ENCODE assay signal across 11 cellular contexts in the genomic region with DNA sequence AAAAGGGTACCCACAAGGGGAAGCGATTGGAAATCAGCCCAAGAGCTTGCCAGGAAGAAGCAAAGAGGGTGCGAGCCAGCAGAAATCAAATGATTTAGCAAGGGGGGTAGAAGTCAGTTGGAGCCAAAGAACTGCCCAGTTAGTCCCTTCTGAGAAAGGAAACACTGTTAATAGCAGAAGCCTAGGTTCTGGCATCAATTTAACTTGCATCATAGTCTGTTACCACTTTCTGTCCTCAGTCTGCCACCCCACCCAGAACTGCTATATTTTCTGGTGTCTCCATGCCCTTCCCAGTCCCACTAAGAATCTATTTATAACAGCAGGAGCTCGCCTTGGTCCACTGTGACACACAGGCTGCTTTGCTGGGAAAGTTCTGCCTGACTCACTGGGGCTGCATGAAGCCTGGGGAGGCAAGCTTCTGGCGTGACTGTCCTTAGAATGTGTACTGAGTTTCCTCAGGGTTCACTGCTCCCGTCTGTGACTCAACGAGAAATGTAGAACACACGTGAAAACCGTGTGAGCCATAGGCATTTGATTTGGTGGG.
DNase-seq lines count a peak whose midpoint lies in the region; ATAC-seq and TF ChIP-seq lines count a peak whose summit lies in the region.
"Had no signal": no experiment of that assay in that cellular context is flagged by ENCODE, and none has a peak within 500 bp of the region (broad histone marks: within the 10 kb centered on the region; RNA-seq: fewer than 3 reads in every experiment).

No MANE protein-coding gene starts in this region.

- H3K9me3 Mint-ChIP-seq in mesothelial cell of epicardium: peaks cover 15% of the 10 kb centered on the region
- H3K9me3 Mint-ChIP-seq: activated B cell treated with CpG ODN at 0.5 μM for 24 hours had no signal

- no peak for TF ChIP-seq POLR2A in lower leg skin (IDR thresholded peaks at IDR 0.05)
- TF ChIP-seq POLR2A in tibial nerve (IDR thresholded peaks at IDR 0.05): no peak
- TF ChIP-seq POLR2A in GM18505 (IDR thresholded peaks at IDR 0.05; ENCODE audit: borderline replicate concordance, extremely low read depth, insufficient read depth, insufficient read length): no peak

- no peak for TF ChIP-seq CTCF in lower leg skin (IDR thresholded peaks at IDR 0.05)
- no peak for TF ChIP-seq CTCF in tibial nerve (IDR thresholded peaks at IDR 0.05)
- TF ChIP-seq CTCF in mesothelial cell of epicardium (IDR thresholded peaks at IDR 0.05; ENCODE audit: unreplicated experiment): no peak

- H3K27ac ChIP-seq in tibial nerve: peak overlapping the region in 2 of 4 donors; percentile 44 to 57
- H3K27ac ChIP-seq: parathyroid adenoma had no signal

- H3K27me3 ChIP-seq in tibial nerve: no peaks in the 10 kb centered on the region

- H3K4me3 ChIP-seq in lower leg skin (ENCODE audit: low read depth, poor library complexity, severe bottlenecking) (no peak overlapping the region), tibial nerve (no peak overlapping the region)

- H3K36me3 ChIP-seq in tibial nerve: no peaks in the 10 kb centered on the region

- intact Hi-C loops in lower leg skin (cut with DNase I; ENCODE audit: low total_unique reads): no loop called here

- ATAC-seq in GM18505 (IDR thresholded peaks at IDR 0.05; ENCODE audit: unreplicated experiment) (no peak), GM19463 (IDR thresholded peaks at IDR 0.05; ENCODE audit: unreplicated experiment) (no peak), HG02973 (IDR thresholded peaks at IDR 0.05; ENCODE audit: unreplicated experiment) (no peak)

- H3K4me3 Mint-ChIP-seq in mesothelial cell of epicardium: no peak overlapping the region
- H3K4me3 Mint-ChIP-seq: activated B cell treated with CpG ODN at 0.5 μM for 24 hours had no signal

- WGBS in lower leg skin, 2 donors: 33 to 38% methylated on average over 8 of the region's 8 CpGs
- WGBS in tibial nerve, 2 donors: 22 to 23% methylated on average over 8 of the region's 8 CpGs

- no peak overlapping the region for H3K27ac Mint-ChIP-seq in mesothelial cell of epicardium
- H3K27ac Mint-ChIP-seq: activated B cell treated with CpG ODN at 0.5 μM for 24 hours had no signal

- H3K4me1 ChIP-seq in tibial nerve: peaks cover 0 to 22% (median 10%) of the 10 kb centered on the region in 4 donors
- H3K4me1 ChIP-seq: parathyroid adenoma had no signal

- DNase-seq in HPDE6-E6E7 (ENCODE audit: extremely low spot score): peak; percentile 85
- peak; percentile 22 for DNase-seq in dermis blood vessel endothelial cell
- peak; percentile 76 to 90 for DNase-seq in lower leg skin (ENCODE audit: low spot score in 2 of 2)
- peak; percentile 45 to 67 for DNase-seq in tibial nerve (ENCODE audit: low spot score in 2 of 2)
- no peak for DNase-seq in mesothelial cell of epicardium (ENCODE audit: low spot score in 2 of 2, unreplicated experiment in 2 of 2)
- DNase-seq: activated B cell treated with CpG ODN at 0.5 μM for 24 hours, NCI-H2029 treated with DMSO at 0.1 percent for 48 hours had no signal

- no peaks in the 10 kb centered on the region for H3K36me3 Mint-ChIP-seq in mesothelial cell of epicardium

- peak in 1 of 2 donors; percentile 73 for TF ChIP-seq EP300 in tibial nerve (IDR thresholded peaks at IDR 0.05)

- H3K9me3 ChIP-seq in tibial nerve: no peaks in the 10 kb centered on the region

- H3K4me1 Mint-ChIP-seq in mesothelial cell of epicardium: peaks cover 4% of the 10 kb centered on the region
- H3K4me1 Mint-ChIP-seq: activated B cell treated with CpG ODN at 0.5 μM for 24 hours had no signal

- H3K27me3 Mint-ChIP-seq in mesothelial cell of epicardium (ENCODE audit: low read depth): no peaks in the 10 kb centered on the region

Comparison
In these comparisons a context has a peak if more than half of its experiments do, and no peak if none do; other contexts are left out.
1. DNase-seq: peak in HPDE6-E6E7 (single experiment), dermis blood vessel endothelial cell (single experiment), lower leg skin (2 of 2) and tibial nerve (2 of 2); none in mesothelial cell of epicardium (0 of 2).